In the genomic region with DNA sequence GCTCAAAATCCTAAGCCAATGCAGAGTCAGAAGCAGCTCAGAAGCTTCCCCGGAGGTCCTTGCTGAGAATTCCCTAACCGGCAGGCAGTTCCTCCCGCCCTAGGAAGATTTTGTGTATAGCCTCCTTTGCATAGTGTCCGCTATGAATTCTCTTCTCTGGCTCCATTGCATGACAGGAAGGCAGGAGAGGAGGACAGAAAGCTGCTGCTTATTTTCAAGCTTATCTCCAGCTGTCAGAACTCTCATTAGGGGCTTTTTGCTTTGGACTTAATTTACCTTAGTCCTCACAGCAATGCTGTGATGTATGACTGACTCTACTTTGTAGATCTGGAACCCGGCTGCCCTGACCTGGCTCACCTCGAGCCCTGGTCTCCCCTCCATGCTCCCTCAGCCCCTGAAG, we compare ENCODE assay signal across 19 cellular contexts. TPM values are rescaled to one million over a fixed set of nuclear protein-coding genes. Genes with fewer than 3 reads are reported as not detected.
DNase-seq lines count a peak whose midpoint lies in the region; ATAC-seq and TF ChIP-seq lines count a peak whose summit lies in the region.
"Had no signal": no experiment of that assay in that cellular context is flagged by ENCODE, and none has a peak within 500 bp of the region (broad histone marks: within the 10 kb centered on the region; RNA-seq: fewer than 3 reads in every experiment).

No MANE protein-coding gene starts in this region.

- H3K9ac ChIP-seq in PC-3 (ENCODE audit: low read length) (no peak overlapping the region), mesenchymal stem cell (ENCODE audit: low read length) (no peak overlapping the region), stomach smooth muscle (ENCODE audit: low read length in 2 of 2) (no peak overlapping the region)
- H3K9ac ChIP-seq: BLaER1 treated with 17β-estradiol and CSF1 and Interleukin-3, amounts not matched to agents 10 nM and 100 nM; KMS-11 had no signal

- no peaks in the 10 kb centered on the region for H4K20me1 ChIP-seq in PC-3 (ENCODE audit: low read length)
- H4K20me1 ChIP-seq: BLaER1 treated with 17β-estradiol and CSF1 and Interleukin-3, amounts not matched to agents 10 nM and 100 nM had no signal

- no TSS peak for BruUV-seq in PC-3 (replicated peaks; lab: Mats Ljungman, UMichigan)

- H3K27me3 ChIP-seq in PC-3 (ENCODE audit: low read length) (no peaks in the 10 kb centered on the region), mesenchymal stem cell (ENCODE audit: control insufficient read depth in 1 of 2, insufficient read depth in 1 of 2, low read length in 2 of 2) (no peaks in the 10 kb centered on the region), stomach smooth muscle (ENCODE audit: control insufficient read depth in 1 of 2, insufficient read depth in 2 of 2, low read length in 2 of 2) (peaks cover 0 to 2% of the 10 kb centered on the region in 2 donors), spleen (replicated peaks in 1 of 7) (peaks cover 0 to 63% (median 9%) of the 10 kb centered on the region in 7 donors), uterus (no peaks in the 10 kb centered on the region)
- H3K27me3 ChIP-seq: BLaER1 treated with 17β-estradiol and CSF1 and Interleukin-3, amounts not matched to agents 10 nM and 100 nM had no signal

- H3K79me1 ChIP-seq in mesenchymal stem cell (replicated peaks; ENCODE audit: low read length, poor library complexity, severe bottlenecking) = no peaks in the 10 kb centered on the region

- H2BK12ac ChIP-seq in mesenchymal stem cell (ENCODE audit: low read length in 2 of 2) = peak overlapping the region in 1 of 2 experiments; percentile 60

- peak; percentile 47 for ATAC-seq in Right ventricle myocardium superior (ENCODE audit: poor library complexity)
- no peak for ATAC-seq in Right ventricle myocardium inferior
- no peak for ATAC-seq in PC-3
- ATAC-seq: GM12878 had no signal

- no peak overlapping the region for H3K4me3 ChIP-seq in PC-3 (ENCODE audit: low read length)
- H3K4me3 ChIP-seq in mesenchymal stem cell (ENCODE audit: insufficient read depth in 1 of 2, low read depth in 1 of 2, low read length in 2 of 2) = no peak overlapping the region
- H3K4me3 ChIP-seq in stomach smooth muscle (ENCODE audit: low read length in 2 of 2) = no peak overlapping the region
- H3K4me3 ChIP-seq in spleen = no peak overlapping the region
- no peak overlapping the region for H3K4me3 ChIP-seq in uterus
- H3K4me3 ChIP-seq: BLaER1 treated with 17β-estradiol and CSF1 and Interleukin-3, amounts not matched to agents 10 nM and 100 nM; GM12878; GM23338 had no signal

- CTCF ChIA-PET in PC-3 (lab: Charles Lee) = no interaction called here

- no peak overlapping the region for H4K8ac ChIP-seq in mesenchymal stem cell (ENCODE audit: low read length)

- POLR2A ChIA-PET in PC-3 (lab: Charles Lee; ENCODE audit: unreplicated experiment) = interaction anchor here (0.6 kb wide), 1 partner anchor 64 kb away, joined by 3 read pairs; no protein-coding TSS in a partner anchor

- peak overlapping the region; percentile 95 for H3K27ac ChIP-seq in PC-3 (ENCODE audit: low read length)
- no peak overlapping the region for H3K27ac ChIP-seq in mesenchymal stem cell (ENCODE audit: low read length, poor library complexity, severe bottlenecking)
- H3K27ac ChIP-seq in stomach smooth muscle (ENCODE audit: low read length) = peak overlapping the region; percentile 31
- H3K27ac ChIP-seq in spleen = no peak overlapping the region
- H3K27ac ChIP-seq in uterus = peak overlapping the region in 1 of 2 donors; percentile 18
- H3K27ac ChIP-seq: BLaER1 treated with 17β-estradiol and CSF1 and Interleukin-3, amounts not matched to agents 10 nM and 100 nM; KMS-11; RWPE1 had no signal

- H3K36me3 ChIP-seq in PC-3 (ENCODE audit: low read depth, low read length) (no peaks in the 10 kb centered on the region), mesenchymal stem cell (ENCODE audit: control insufficient read depth in 1 of 2, insufficient read depth in 2 of 2, low read depth in 1 of 2, low read length in 2 of 2) (no peaks in the 10 kb centered on the region), stomach smooth muscle (ENCODE audit: control insufficient read depth in 2 of 2, insufficient read depth in 2 of 2, low read length in 2 of 2) (no peaks in the 10 kb centered on the region), spleen (no peaks in the 10 kb centered on the region), uterus (no peaks in the 10 kb centered on the region)
- H3K36me3 ChIP-seq: BLaER1 treated with 17β-estradiol and CSF1 and Interleukin-3, amounts not matched to agents 10 nM and 100 nM had no signal

- H3K18ac ChIP-seq in mesenchymal stem cell (ENCODE audit: low read depth in 1 of 2, low read length in 2 of 2) = peak overlapping the region; percentile 33 to 57

- no peaks in the 10 kb centered on the region for H3K9me3 ChIP-seq in PC-3 (ENCODE audit: low read length)
- H3K9me3 ChIP-seq in mesenchymal stem cell (ENCODE audit: control insufficient read depth, low read length) = no peaks in the 10 kb centered on the region
- peaks cover 0 to 8% of the 10 kb centered on the region in 2 donors for H3K9me3 ChIP-seq in stomach smooth muscle (ENCODE audit: control insufficient read depth in 2 of 2, low read length in 2 of 2)
- H3K9me3 ChIP-seq in spleen = peaks cover 0 to 9% (median 7%) of the 10 kb centered on the region in 8 donors
- no peaks in the 10 kb centered on the region for H3K9me3 ChIP-seq in uterus

- H3K4me1 ChIP-seq in PC-3 (ENCODE audit: insufficient read depth, low read length) = peaks cover 30% of the 10 kb centered on the region
- peaks cover 7% of the 10 kb centered on the region for H3K4me1 ChIP-seq in mesenchymal stem cell (ENCODE audit: control insufficient read depth, insufficient read depth, low read depth, low read length)
- peaks cover 7% of the 10 kb centered on the region for H3K4me1 ChIP-seq in stomach smooth muscle (ENCODE audit: control insufficient read depth, insufficient read depth, low read length)
- H3K4me1 ChIP-seq in spleen = peaks cover 0 to 11% (median 3%) of the 10 kb centered on the region in 6 donors
- no peaks in the 10 kb centered on the region for H3K4me1 ChIP-seq in uterus

- peak overlapping the region; percentile 82 for H3K4me2 ChIP-seq in PC-3 (ENCODE audit: low read length)
- H3K4me2 ChIP-seq in mesenchymal stem cell (ENCODE audit: low read length, poor library complexity, severe bottlenecking) = no peak overlapping the region
- H3K4me2 ChIP-seq: GM23338, KMS-11 had no signal

- H2AK5ac ChIP-seq in mesenchymal stem cell (ENCODE audit: low read length, severe bottlenecking) = peak overlapping the region; percentile 20

- no peak for DNase-seq in Right ventricle myocardium superior
- no peak for DNase-seq in Right ventricle myocardium inferior (ENCODE audit: missing footprints)
- no peak for DNase-seq in PC-3
- DNase-seq in mesenchymal stem cell = peak; percentile 67
- no peak for DNase-seq in spleen
- no peak for DNase-seq in uterus
- no peak for DNase-seq in NCI-H187 (lab: John Stamatoyannopoulos, UW)
- DNase-seq: DND-41, GDM1, NCI-H1436, NCI-H2171 treated with DMSO at 0.1 percent for 48 hours, NCI-H446 treated with DMSO at 0.1 percent for 48 hours, OCI-M1 had no signal

- H4K91ac ChIP-seq in mesenchymal stem cell (ENCODE audit: low read length) = no peak overlapping the region

- H2BK15ac ChIP-seq in mesenchymal stem cell (ENCODE audit: low read depth, poor library complexity, severe bottlenecking) = peak overlapping the region; percentile 37

- TF ChIP-seq POLR2A in spleen (IDR thresholded peaks at IDR 0.05) (no peak), uterus (IDR thresholded peaks at IDR 0.05) (no peak)

- no peak overlapping the region for H2BK5ac ChIP-seq in mesenchymal stem cell (ENCODE audit: low read depth, low read length, poor library complexity, severe bottlenecking)

- peak overlapping the region; percentile 11 for H2BK120ac ChIP-seq in mesenchymal stem cell (ENCODE audit: low read depth, low read length)

- TF ChIP-seq CTCF in PC-3 (conservative IDR thresholded peaks at IDR 0.05; ENCODE audit: low read depth, low read length) (no peak), spleen (IDR thresholded peaks at IDR 0.05 in 8 of 11, conservative IDR thresholded peaks at IDR 0.05 in 3 of 11) (no peak), uterus (IDR thresholded peaks at IDR 0.05) (no peak)

- H2AFZ ChIP-seq in PC-3 (ENCODE audit: low read length) (peak overlapping the region; percentile 67; the same call in 1 of the 2 replicates), mesenchymal stem cell (ENCODE audit: low read depth, low read length) (peak overlapping the region; percentile 19)

- no peaks in the 10 kb centered on the region for H3K79me2 ChIP-seq in PC-3 (ENCODE audit: low read length)

- H3K14ac ChIP-seq in mesenchymal stem cell (ENCODE audit: low read length in 2 of 2) = no peak overlapping the region

- WGBS in mesenchymal stem cell = 24% methylated on average over 6 of the region's 6 CpGs
- 64 to 81% (median 67%) methylated on average over 6 of the region's 6 CpGs for WGBS in spleen, 5 donors

- H3K4ac ChIP-seq in mesenchymal stem cell (ENCODE audit: low read depth in 1 of 2, low read length in 2 of 2) = peak overlapping the region; percentile 47 to 54

- H3F3A ChIP-seq in PC-3 (ENCODE audit: low read length, unreplicated experiment) = peaks cover 7% of the 10 kb centered on the region

- no peaks in the 10 kb centered on the region for H3K9me2 ChIP-seq in PC-3 (replicated peaks; ENCODE audit: low read length)

- intact Hi-C loops in Right ventricle myocardium superior (cut with DNase I) (no loop called here), Right ventricle myocardium inferior (cut with DNase I) (no loop called here), PC-3 (cut with micrococcal nuclease) (no loop called here), spleen (cut with DNase I; ENCODE audit: low total_unique reads) (no loop called here), uterus (cut with DNase I; ENCODE audit: low total_unique reads) (no loop called here)

- H3K23ac ChIP-seq in mesenchymal stem cell (ENCODE audit: low read length in 2 of 2) = no peak overlapping the region

RNA-seq across cellular contexts. Expression of a gene that starts 41.3 kb away (rescaled TPM):
- 8.4 TPM for total RNA-seq in Right ventricle myocardium superior
- total RNA-seq in Right ventricle myocardium inferior = 10.7 TPM
- total RNA-seq in PC-3 (2014; rRNA removed) = 3.1 and 9.4 TPM in 2 replicates
- 4.8 TPM for polyA plus RNA-seq in mesenchymal stem cell (2013, experiment 1 of 2)
- polyA plus RNA-seq in mesenchymal stem cell (2013, experiment 2 of 2) = 5.4 TPM
- 10 to 100 TPM in 4 of 7 donors, 1 to 10 TPM in 3; 4.7 to 17.5 (median 10.5) TPM for total RNA-seq in spleen
- 10 to 100 TPM; 10.4 to 26.0 (median 12.6) TPM for polyA plus RNA-seq in spleen
- 10 to 100 TPM in 1 of 4 donors, 1 to 10 TPM in 3; 3.6 to 12.5 (median 7.5) TPM for total RNA-seq in uterus

Comparison
In these comparisons a context has a peak if more than half of its experiments do, and no peak if none do; other contexts are left out.
1. H3K27ac ChIP-seq: peak in PC-3 (single experiment) and stomach smooth muscle (single experiment); none in mesenchymal stem cell (single experiment) and spleen (0 of 8).